In genomic region chr15:101613130-101614000, GRCh38 we compare ENCODE assay signal across 8 cellular contexts. TPM values are rescaled to one million over a fixed set of nuclear protein-coding genes. Genes with fewer than 3 reads are reported as not detected.
DNase-seq lines count a peak whose midpoint lies in the region; ATAC-seq and TF ChIP-seq lines count a peak whose summit lies in the region.

No MANE protein-coding gene starts in this region.

- peaks cover 0 to 16% (median 0%) of the 10 kb centered on the region in 11 experiments; a peak in 4 of 22 replicates for H3K27me3 ChIP-seq in BLaER1 treated with 17β-estradiol and CSF1 and Interleukin-3, amounts not matched to agents 10 nM and 100 nM
- no peaks in the 10 kb centered on the region for H3K27me3 ChIP-seq in upper lobe of right lung

- H3K9ac ChIP-seq in BLaER1 treated with 17β-estradiol and CSF1 and Interleukin-3, amounts not matched to agents 10 nM and 100 nM: peak overlapping the region in 2 of 11 experiments; percentile 5 to 11; a peak in 2 of 22 replicates

- peaks cover 0 to 17% (median 6%) of the 10 kb centered on the region in 11 experiments; a peak in 5 of 22 replicates for H4K20me1 ChIP-seq in BLaER1 treated with 17β-estradiol and CSF1 and Interleukin-3, amounts not matched to agents 10 nM and 100 nM

- TF ChIP-seq CTCF in chondrocyte (IDR thresholded peaks at IDR 0.05) (no peak), upper lobe of right lung (IDR thresholded peaks at IDR 0.05) (no peak)

- intact Hi-C loops in upper lobe of right lung (cut with DNase I): no loop called here

- peaks cover 2% of the 10 kb centered on the region for H3K27me3 Mint-ChIP-seq in chondrocyte (ENCODE audit: low read depth)

- no peaks in the 10 kb centered on the region for H3K9me3 Mint-ChIP-seq in chondrocyte (ENCODE audit: low read depth)

- no peak overlapping the region for H3K27ac ChIP-seq in BLaER1 treated with 17β-estradiol and CSF1 and Interleukin-3, amounts not matched to agents 10 nM and 100 nM
- no peak overlapping the region for H3K27ac ChIP-seq in upper lobe of right lung

- H3K4me3 Mint-ChIP-seq in chondrocyte (ENCODE audit: unreplicated experiment): no peak overlapping the region

- no peaks in the 10 kb centered on the region for H3K36me3 Mint-ChIP-seq in chondrocyte (ENCODE audit: low read depth)

- peaks cover 29 to 67% (median 66%) of the 10 kb centered on the region in 10 experiments for H3K4me1 ChIP-seq in BLaER1 treated with 17β-estradiol and CSF1 and Interleukin-3, amounts not matched to agents 10 nM and 100 nM
- H3K4me1 ChIP-seq in upper lobe of right lung: no peaks in the 10 kb centered on the region

- ATAC-seq in HG02571 (IDR thresholded peaks at IDR 0.05; ENCODE audit: unreplicated experiment) (no peak), upper lobe of right lung (no peak)

- DNase-seq in NCI-H1694 treated with DMSO at 0.1 percent for 48 hours (lab: John Stamatoyannopoulos, UW): peak; percentile 8
- DNase-seq in chondrocyte (ENCODE audit: low spot score): no peak
- DNase-seq in midbrain (lab: John Stamatoyannopoulos, UW): peak; percentile 34
- no peak for DNase-seq in islet precursor cell
- no peak for DNase-seq in upper lobe of right lung
- DNase-seq in GDM1 (lab: John Stamatoyannopoulos, UW): no peak

- no peaks in the 10 kb centered on the region for H3K36me3 ChIP-seq in BLaER1 treated with 17β-estradiol and CSF1 and Interleukin-3, amounts not matched to agents 10 nM and 100 nM
- H3K36me3 ChIP-seq in upper lobe of right lung: no peaks in the 10 kb centered on the region

- peak overlapping the region; percentile 69 for H3K27ac Mint-ChIP-seq in chondrocyte (ENCODE audit: unreplicated experiment)

- no peaks in the 10 kb centered on the region for H3K9me3 ChIP-seq in BLaER1 treated with 17β-estradiol and CSF1 and Interleukin-3, amounts not matched to agents 10 nM and 100 nM (replicated peaks in 1 of 11)
- H3K9me3 ChIP-seq in upper lobe of right lung: no peaks in the 10 kb centered on the region

- no peak overlapping the region; a peak in 1 of 20 replicates for H3K4me3 ChIP-seq in BLaER1 treated with 17β-estradiol and CSF1 and Interleukin-3, amounts not matched to agents 10 nM and 100 nM
- H3K4me3 ChIP-seq in upper lobe of right lung: no peak overlapping the region

- H3K4me2 ChIP-seq in BLaER1 treated with 17β-estradiol and CSF1 and Interleukin-3, amounts not matched to agents 10 nM and 100 nM: peak overlapping the region; percentile 70 to 94 (median 80)

- H3K4me1 Mint-ChIP-seq in chondrocyte (ENCODE audit: low read depth): peaks cover 25% of the 10 kb centered on the region

RNA-seq across cellular contexts. Expression of gene TM2D3, which starts 38.8 kb away (rescaled TPM):
- 42.0 to 46.5 TPM (median 44.7 TPM) in 3 replicates for total RNA-seq in chondrocyte
- 47.4 TPM for total RNA-seq in upper lobe of right lung

Comparison
In these comparisons a context has a peak if more than half of its experiments do, and no peak if none do; other contexts are left out.
1. DNase-seq: peak in NCI-H1694 treated with DMSO at 0.1 percent for 48 hours (single experiment) and midbrain (single experiment); none in chondrocyte (single experiment), islet precursor cell (single experiment), upper lobe of right lung (single experiment) and GDM1 (single experiment).